1 cellular context compared by ENCODE assay signal in genomic region chr16:8678068-8678927, GRCh38.
TF ChIP-seq lines count a peak whose summit lies in the region.

No MANE protein-coding gene starts in this region.

TF ChIP-seq in HepG2, 621 proteins besides CTCF, POLR2A, EP300 and RAD21 (continued from another document and continues in another):
- TF ChIP-seq ZHX2 (IDR thresholded peaks at IDR 0.05; ENCODE audit: low read depth): no peak
- no peak for TF ChIP-seq ZHX2 (CRISPR knock-in tag; IDR thresholded peaks at IDR 0.05; ENCODE audit: borderline replicate concordance)
- peak; percentile 75; the same call in 1 of the 2 replicates for TF ChIP-seq RORA (CRISPR knock-in tag; IDR thresholded peaks at IDR 0.05)
- no peak for TF ChIP-seq DZIP1 (CRISPR knock-in tag; IDR thresholded peaks at IDR 0.05)
- no peak for TF ChIP-seq ATF5 (CRISPR knock-in tag; IDR thresholded peaks at IDR 0.05; ENCODE audit: low read depth)
- 0 out of 2 replicates have a peak, but pooled peaks have one; percentile 31 for TF ChIP-seq ZSCAN9 (CRISPR knock-in tag; IDR thresholded peaks at IDR 0.05; ENCODE audit: borderline replicate concordance)
- TF ChIP-seq RFX1 (IDR thresholded peaks at IDR 0.05): no peak
- TF ChIP-seq ELF3 (CRISPR knock-in tag; IDR thresholded peaks at IDR 0.05): peak; percentile 67
- no peak for TF ChIP-seq NFKB2 (CRISPR knock-in tag; IDR thresholded peaks at IDR 0.05; ENCODE audit: borderline replicate concordance)
- TF ChIP-seq RFXAP (CRISPR knock-in tag; IDR thresholded peaks at IDR 0.05; ENCODE audit: borderline replicate concordance): 0 out of 2 replicates have a peak, but pooled peaks have one; percentile 59
- no peak for TF ChIP-seq ZNF749 (CRISPR knock-in tag; IDR thresholded peaks at IDR 0.05; ENCODE audit: borderline replicate concordance)
- no peak for TF ChIP-seq ZNF460 (CRISPR knock-in tag; IDR thresholded peaks at IDR 0.05; ENCODE audit: borderline replicate concordance)
- no peak for TF ChIP-seq SNAPC5 (CRISPR knock-in tag; IDR thresholded peaks at IDR 0.05; ENCODE audit: borderline replicate concordance)
- no peak for TF ChIP-seq MTF2 (CRISPR knock-in tag; IDR thresholded peaks at IDR 0.05; ENCODE audit: borderline replicate concordance)
- no peak for TF ChIP-seq ZKSCAN5 (CRISPR knock-in tag; IDR thresholded peaks at IDR 0.05)
- TF ChIP-seq NFE2L1 (CRISPR knock-in tag; IDR thresholded peaks at IDR 0.05; ENCODE audit: borderline replicate concordance): no peak
- TF ChIP-seq ZNF468 (CRISPR knock-in tag; IDR thresholded peaks at IDR 0.05): no peak
- TF ChIP-seq NFE2L2 (IDR thresholded peaks at IDR 0.05; ENCODE audit: low read length): peak; percentile 81; the same call in 1 of the 2 replicates
- no peak for TF ChIP-seq HCFC1 (IDR thresholded peaks at IDR 0.05; ENCODE audit: low read depth, low read length)
- TF ChIP-seq CENPT (CRISPR knock-in tag; IDR thresholded peaks at IDR 0.05; ENCODE audit: low read depth): no peak
- peak; percentile 92 for TF ChIP-seq TBX2 (CRISPR knock-in tag; IDR thresholded peaks at IDR 0.05; ENCODE audit: borderline replicate concordance)
- TF ChIP-seq HOXA3 (CRISPR knock-in tag; IDR thresholded peaks at IDR 0.05): peak; percentile 71; the same call in 1 of the 2 replicates
- TF ChIP-seq ZNF768 (CRISPR knock-in tag; IDR thresholded peaks at IDR 0.05): no peak
- peak; percentile 99 for TF ChIP-seq CEBPB (IDR thresholded peaks at IDR 0.05; ENCODE audit: borderline replicate concordance, low read depth, low read length)
- TF ChIP-seq ISL2 (CRISPR knock-in tag; IDR thresholded peaks at IDR 0.05): peak; percentile 84
- TF ChIP-seq HDAC6 (IDR thresholded peaks at IDR 0.05; ENCODE audit: low read depth, low read length): no peak
- peak; percentile 99 for TF ChIP-seq GATAD2A (CRISPR knock-in tag; IDR thresholded peaks at IDR 0.05)
- TF ChIP-seq SPEN (CRISPR knock-in tag; IDR thresholded peaks at IDR 0.05; ENCODE audit: low read depth): no peak
- TF ChIP-seq ZFY (CRISPR knock-in tag; IDR thresholded peaks at IDR 0.05): 0 out of 2 replicates have a peak, but pooled peaks have one; percentile 16
- TF ChIP-seq KDM2A (CRISPR knock-in tag; IDR thresholded peaks at IDR 0.05; ENCODE audit: borderline replicate concordance, low read depth): peak; percentile 28
- no peak for TF ChIP-seq SIX4 (CRISPR knock-in tag; IDR thresholded peaks at IDR 0.05)
- TF ChIP-seq IKZF1 (IDR thresholded peaks at IDR 0.05): no peak
- no peak for TF ChIP-seq ZNF782 (CRISPR knock-in tag; IDR thresholded peaks at IDR 0.05; ENCODE audit: borderline replicate concordance)
- TF ChIP-seq ZBTB10 (CRISPR knock-in tag; IDR thresholded peaks at IDR 0.05; ENCODE audit: borderline replicate concordance): peak; percentile 51; the same call in 1 of the 2 replicates
- no peak for TF ChIP-seq ZNF235 (CRISPR knock-in tag; IDR thresholded peaks at IDR 0.05; ENCODE audit: borderline replicate concordance)
- TF ChIP-seq SMAD1 (CRISPR knock-in tag; IDR thresholded peaks at IDR 0.05; ENCODE audit: borderline replicate concordance, low read depth): no peak
- peak; percentile 40 to 43; a peak in 2 of 4 replicates for TF ChIP-seq MAFK (conservative IDR thresholded peaks at IDR 0.05 in 1 of 2, IDR thresholded peaks at IDR 0.05 in 1 of 2; ENCODE audit: low read length in 2 of 2)
- TF ChIP-seq ZNF615 (CRISPR knock-in tag; IDR thresholded peaks at IDR 0.05; ENCODE audit: borderline replicate concordance): no peak
- peak; percentile 82; the same call in 1 of the 2 replicates for TF ChIP-seq HMGXB3 (CRISPR knock-in tag; IDR thresholded peaks at IDR 0.05; ENCODE audit: borderline replicate concordance)
- TF ChIP-seq CEBPZ (IDR thresholded peaks at IDR 0.05; ENCODE audit: low read length): no peak
- TF ChIP-seq HOXA7 (CRISPR knock-in tag; IDR thresholded peaks at IDR 0.05): no peak
- TF ChIP-seq TFAP4 (IDR thresholded peaks at IDR 0.05; ENCODE audit: borderline replicate concordance, low read depth): peak; percentile 48; the same call in 1 of the 2 replicates
